ENCODE assay signal across 15 cellular contexts in genomic region chr11:611001-611996, GRCh38. TPM values are rescaled to one million over a fixed set of nuclear protein-coding genes. Genes with fewer than 3 reads are reported as not detected.
DNase-seq lines count a peak whose midpoint lies in the region; ATAC-seq, FAIRE-seq and TF ChIP-seq lines count a peak whose summit lies in the region.
"Had no signal": no experiment of that assay in that cellular context is flagged by ENCODE, and none has a peak within 500 bp of the region (broad histone marks: within the 10 kb centered on the region; RNA-seq: fewer than 3 reads in every experiment).

No MANE protein-coding gene starts in this region.

- TF ChIP-seq CTCF in esophagus squamous epithelium (IDR thresholded peaks at IDR 0.05), result no peak

- peaks cover 75% of the 10 kb centered on the region for H3K36me3 ChIP-seq in HUES48 (ENCODE audit: control insufficient read depth, insufficient read depth, low read length)
- H3K36me3 ChIP-seq in esophagus squamous epithelium, result peaks cover 50 to 79% (median 64%) of the 10 kb centered on the region in 3 donors
- peaks cover 33 to 35% of the 10 kb centered on the region in 2 donors for H3K36me3 ChIP-seq in small intestine (ENCODE audit: control insufficient read depth in 2 of 2, insufficient read depth in 2 of 2, low read length in 2 of 2)

- H3K4me1 ChIP-seq in HUES48 (ENCODE audit: control insufficient read depth, insufficient read depth, low read length), result no peaks in the 10 kb centered on the region
- peaks cover 31 to 58% (median 36%) of the 10 kb centered on the region in 3 donors for H3K4me1 ChIP-seq in esophagus squamous epithelium
- H3K4me1 ChIP-seq in small intestine (ENCODE audit: control insufficient read depth in 2 of 2, insufficient read depth in 1 of 2, low read depth in 1 of 2, low read length in 1 of 2), result peaks cover 4 to 7% of the 10 kb centered on the region in 2 donors

- H3K4me3 ChIP-seq in HUES48 (ENCODE audit: low read depth, low read length) (no peak overlapping the region), esophagus squamous epithelium (no peak overlapping the region), small intestine (ENCODE audit: low read depth in 1 of 2, low read length in 2 of 2) (no peak overlapping the region)
- H3K4me3 ChIP-seq: smooth muscle cell had no signal

- no peak for FAIRE-seq in small intestine (lab: Jason Lieb, UNC)

- DNase-seq in activated effector memory CD4-positive, alpha-beta T cell treated with anti-CD3 and anti-CD28 coated beads, Interleukin-2, amount 50 U/mL, for 16 hours, result peak; percentile 62
- DNase-seq in activated effector memory CD4-positive, alpha-beta T cell treated with Interleukin-2 at 50 U/mL for 16 hours, result no peak
- DNase-seq in esophagus squamous epithelium (lab: John Stamatoyannopoulos, UW) (no peak), small intestine (no peak), caudate nucleus (lab: John Stamatoyannopoulos, UW) (no peak), substantia nigra (lab: John Stamatoyannopoulos, UW) (no peak)
- DNase-seq: activated CD4-positive, CD25-positive, alpha-beta regulatory T cell; DMS153; NCI-H187 had no signal

- H3K9me3 ChIP-seq in HUES48 (ENCODE audit: control insufficient read depth, insufficient read depth, low read length) (no peaks in the 10 kb centered on the region), esophagus squamous epithelium (no peaks in the 10 kb centered on the region), small intestine (ENCODE audit: control insufficient read depth, low read depth) (no peaks in the 10 kb centered on the region)

- no peak for ATAC-seq in HG03469 (IDR thresholded peaks at IDR 0.05; ENCODE audit: unreplicated experiment)
- ATAC-seq: PC-3 had no signal

- no peak overlapping the region for H3K9ac ChIP-seq in HUES48 (ENCODE audit: low read depth, low read length)

- intact Hi-C loops in esophagus squamous epithelium (cut with DNase I), result loop anchor here (5.0 kb wide), 1 partner anchor 34 kb away; the partner anchor contains the start of gene PHRF1

- H3K27ac ChIP-seq in HUES48 (ENCODE audit: low read depth, low read length) (peak overlapping the region; percentile 5), esophagus squamous epithelium (peak overlapping the region in 3 of 4 donors; percentile 14 to 98 (median 98)), small intestine (ENCODE audit: low read depth in 1 of 2, low read length in 1 of 2) (peak overlapping the region; percentile 92 to 95), caudate nucleus (ENCODE audit: low read depth, low read length) (no peak overlapping the region), substantia nigra (ENCODE audit: low read depth, low read length, poor library complexity, severe bottlenecking) (no peak overlapping the region)

- WGBS in esophagus squamous epithelium, 2 donors, result 66 to 92% methylated on average over 12 to 29 of the region's 49 CpGs
- 61 to 73% (median 66%) methylated on average over 44 to 49 of the region's 49 CpGs for WGBS in small intestine, 3 donors

- H3K27me3 ChIP-seq in HUES48 (ENCODE audit: control insufficient read depth, insufficient read depth, low read length) (no peaks in the 10 kb centered on the region), esophagus squamous epithelium (no peaks in the 10 kb centered on the region), small intestine (ENCODE audit: control insufficient read depth in 2 of 2, insufficient read depth in 2 of 2, low read length in 2 of 2) (no peaks in the 10 kb centered on the region)

- TF ChIP-seq POLR2A in esophagus squamous epithelium (IDR thresholded peaks at IDR 0.05), result no peak

RNA-seq across cellular contexts. Expression of gene IRF7, which starts 4.5 kb away (rescaled TPM):
- 10 to 100 TPM; 16.9 to 26.3 (median 20.2) TPM for total RNA-seq in esophagus squamous epithelium
- polyA plus RNA-seq in small intestine, result 100 to 1,000 TPM in 2 of 3 donors, 10 to 100 TPM in 1; 34.3 to 115 (median 112) TPM

RNA-seq across cellular contexts. Expression of gene CDHR5, which starts 13.5 kb away (rescaled TPM):
- total RNA-seq in esophagus squamous epithelium, result not detected
- polyA plus RNA-seq in small intestine, result 100 to 1,000 TPM; 112 to 941 (median 931) TPM
- total RNA-seq: osteocyte, PC-3, smooth muscle cell had no signal
- polyA plus RNA-seq: smooth muscle cell had no signal

RNA-seq across cellular contexts. Expression of gene SCT, which starts 15.7 kb away (rescaled TPM):
- 1 to 10 TPM in 1 of 4 donors, not detected in 3; 5.3 TPM for total RNA-seq in esophagus squamous epithelium
- 10 to 100 TPM in 2 of 3 donors, 1 to 10 TPM in 1; 4.8 to 25.7 (median 18.9) TPM for polyA plus RNA-seq in small intestine
- total RNA-seq: NCI-H460, osteocyte, PC-3, smooth muscle cell had no signal

RNA-seq across cellular contexts. Expression of gene DRD4, which starts 25.8 kb away (rescaled TPM):
- under 1 TPM in 1 of 4 donors, not detected in 3; 0.76 TPM for total RNA-seq in esophagus squamous epithelium
- polyA plus RNA-seq in small intestine, result 1 to 10 TPM in 1 of 3 donors, under 1 TPM in 2; 0.51 to 1.4 (median 0.89) TPM
- total RNA-seq: smooth muscle cell had no signal

RNA-seq across cellular contexts. Expression of gene PHRF1, which starts 35.0 kb away (rescaled TPM):
- 10 to 100 TPM; 11.7 to 30.6 (median 24.2) TPM for total RNA-seq in esophagus squamous epithelium
- 10 to 100 TPM; 14.6 to 25.0 (median 22.1) TPM for polyA plus RNA-seq in small intestine

Comparison
In these comparisons a context has a peak if more than half of its experiments do, and no peak if none do; other contexts are left out.
1. H3K27ac ChIP-seq: peak in HUES48 (single experiment), esophagus squamous epithelium (3 of 4) and small intestine (2 of 2); none in caudate nucleus (single experiment) and substantia nigra (single experiment).